Comparison of ENCODE assay signal across 9 cellular contexts in the genomic region with DNA sequence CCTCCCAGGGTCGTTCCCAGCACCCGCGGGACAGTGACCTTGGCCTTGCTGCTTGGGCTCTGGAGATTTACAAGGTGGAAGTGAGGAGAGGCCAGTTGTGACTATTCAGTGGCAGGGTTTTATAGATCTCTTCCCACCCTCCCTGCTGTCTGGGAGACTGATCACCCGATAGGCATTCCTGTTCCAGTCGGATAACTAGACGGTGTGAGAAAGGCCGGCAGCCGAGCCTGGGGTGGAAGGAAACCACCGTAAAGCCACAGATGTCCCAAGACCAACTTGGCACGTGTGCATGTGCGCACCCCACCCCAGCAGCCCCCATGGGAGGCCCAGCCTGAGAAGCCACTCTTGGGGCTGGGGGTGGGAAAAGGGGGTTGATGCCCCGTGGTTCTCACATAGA.
A peak's percentile ranks its signal among the peaks of the same experiment; 100 is the strongest.
DNase-seq lines count a peak whose midpoint lies in the region; ATAC-seq and TF ChIP-seq lines count a peak whose summit lies in the region.
"Had no signal": no experiment of that assay in that cellular context is flagged by ENCODE, and none has a peak within 500 bp of the region (broad histone marks: within the 10 kb centered on the region; RNA-seq: fewer than 3 reads in every experiment).

No MANE protein-coding gene starts in this region.

- H3K4me3 ChIP-seq in mucosa of descending colon (no peak overlapping the region), upper lobe of left lung (no peak overlapping the region)

- 72 to 80% methylated on average over 1 to 12 of the region's 12 CpGs for WGBS in upper lobe of left lung, 2 donors

- no peaks in the 10 kb centered on the region for H3K36me3 ChIP-seq in mucosa of descending colon (ENCODE audit: low read depth)
- H3K36me3 ChIP-seq in upper lobe of left lung, result peaks cover 0 to 12% (median 4%) of the 10 kb centered on the region in 4 donors

- intact Hi-C loops in mucosa of descending colon (cut with DNase I, micrococcal nuclease), result no loop called here

- ATAC-seq in mucosa of descending colon (peak; percentile 39), upper lobe of left lung (ENCODE audit: low FRiP score in 2 of 2) (peak in 1 of 2 donors; percentile 30), HG03196 (IDR thresholded peaks at IDR 0.05; ENCODE audit: unreplicated experiment) (no peak)

- DNase-seq in LHCN-M2 (ENCODE audit: low read depth) (peak; percentile 86), mucosa of descending colon (no peak), upper lobe of left lung (no peak), GF-D8 (lab: John Stamatoyannopoulos, UW) (no peak), KBM-7 (no peak), NCI-H2196 treated with DMSO at 0.1 percent for 48 hours (lab: John Stamatoyannopoulos, UW; ENCODE audit: unreplicated experiment) (no peak)
- DNase-seq: foreskin melanocyte had no signal

- H3K27me3 ChIP-seq in upper lobe of left lung, result no peaks in the 10 kb centered on the region

- TF ChIP-seq CTCF in mucosa of descending colon (IDR thresholded peaks at IDR 0.05), result no peak
- TF ChIP-seq CTCF in upper lobe of left lung (IDR thresholded peaks at IDR 0.05), result no peak

- peak overlapping the region; percentile 50 for H3K27ac ChIP-seq in cingulate gyrus (ENCODE audit: low read depth, low read length)
- peak overlapping the region; percentile 57 to 69 (median 62) for H3K27ac ChIP-seq in upper lobe of left lung

- no peak for TF ChIP-seq EP300 in upper lobe of left lung (IDR thresholded peaks at IDR 0.05)

- in situ Hi-C loops in KBM-7 (cut with MboI; ENCODE audit: low pct_unique_long_range_greater_than_20kb, low sequenced_read_pairs), result no loop called here

- no peaks in the 10 kb centered on the region for H3K9me3 ChIP-seq in mucosa of descending colon
- no peaks in the 10 kb centered on the region for H3K9me3 ChIP-seq in upper lobe of left lung

- TF ChIP-seq POLR2A in upper lobe of left lung (IDR thresholded peaks at IDR 0.05), result no peak

- peaks cover 42% of the 10 kb centered on the region for H3K4me1 ChIP-seq in mucosa of descending colon (ENCODE audit: low read depth)
- H3K4me1 ChIP-seq in upper lobe of left lung, result peaks cover 43 to 79% (median 57%) of the 10 kb centered on the region in 4 donors
